ENCODE assay signal across 8 cellular contexts in the genomic region with DNA sequence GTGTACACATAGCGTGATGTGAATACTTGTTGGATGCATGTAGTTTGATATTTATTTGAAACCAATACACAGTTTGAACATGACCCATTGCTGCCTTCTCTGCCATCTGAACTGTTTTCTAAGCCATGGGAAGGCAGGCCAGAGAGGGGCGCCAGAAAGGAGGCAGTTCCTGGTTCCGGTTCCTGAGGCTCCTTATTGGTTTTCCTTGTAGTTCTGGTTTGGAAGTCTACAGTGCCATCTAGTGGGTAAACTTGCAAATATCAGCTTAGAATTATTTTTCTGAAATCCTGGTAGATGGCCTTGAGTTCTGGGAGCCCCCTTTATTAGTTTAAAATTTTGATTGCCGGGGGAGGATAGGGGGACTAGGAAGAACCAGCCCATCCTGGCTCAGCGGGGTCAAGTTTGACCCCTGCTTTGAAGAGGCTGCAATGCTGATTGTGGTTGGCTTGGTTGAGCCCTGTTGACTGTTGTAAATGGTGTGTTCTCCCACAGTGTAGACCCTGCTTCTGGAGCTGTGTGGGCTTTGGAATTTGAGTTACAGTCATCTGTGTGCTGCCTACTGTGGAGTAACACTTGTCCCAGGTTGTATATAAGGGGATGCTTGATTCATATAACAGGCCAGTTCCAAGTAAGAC. TPM values are rescaled to one million over a fixed set of nuclear protein-coding genes. Genes with fewer than 3 reads are reported as not detected.
A peak's percentile ranks its signal among the peaks of the same experiment; 100 is the strongest.
DNase-seq lines count a peak whose midpoint lies in the region; ATAC-seq and TF ChIP-seq lines count a peak whose summit lies in the region.

No MANE protein-coding gene starts in this region.

- H3K4me1 ChIP-seq in HAP-1 (peaks cover 7% of the 10 kb centered on the region), muscle layer of duodenum (ENCODE audit: control insufficient read depth in 1 of 2, insufficient read depth in 2 of 2, low read length in 2 of 2) (peaks cover 0 to 5% of the 10 kb centered on the region in 2 donors), upper lobe of left lung (peaks cover 0 to 7% (median 0%) of the 10 kb centered on the region in 4 donors)

- no peaks in the 10 kb centered on the region for H3K9me3 ChIP-seq in HAP-1
- no peaks in the 10 kb centered on the region for H3K9me3 ChIP-seq in muscle layer of duodenum (ENCODE audit: control insufficient read depth in 1 of 2, low read length in 2 of 2)
- H3K9me3 ChIP-seq in upper lobe of left lung = no peaks in the 10 kb centered on the region

- H3K4me3 ChIP-seq in HAP-1 (no peak overlapping the region), muscle layer of duodenum (ENCODE audit: low read depth in 1 of 2, low read length in 2 of 2) (peak overlapping the region; percentile 28), upper lobe of left lung (no peak overlapping the region)

- WGBS in upper lobe of left lung, 2 donors = 18 to 23% methylated on average over 5 of the region's 5 CpGs

- peak; percentile 58 for ATAC-seq in esophagus mucosa
- ATAC-seq in upper lobe of left lung (ENCODE audit: low FRiP score in 2 of 2) = peak; percentile 77 to 91
- no peak for ATAC-seq in GM21526 (IDR thresholded peaks at IDR 0.05; ENCODE audit: low FRiP score, unreplicated experiment)

- peaks cover under 1% of the 10 kb centered on the region for H3K36me3 ChIP-seq in HAP-1 (replicated peaks)
- H3K36me3 ChIP-seq in muscle layer of duodenum (ENCODE audit: control insufficient read depth in 1 of 2, insufficient read depth in 2 of 2, low read length in 2 of 2) = no peaks in the 10 kb centered on the region
- H3K36me3 ChIP-seq in upper lobe of left lung = no peaks in the 10 kb centered on the region

- no peaks in the 10 kb centered on the region for H3K27me3 ChIP-seq in HAP-1 (ENCODE audit: low read depth)
- no peaks in the 10 kb centered on the region for H3K27me3 ChIP-seq in muscle layer of duodenum (ENCODE audit: low read depth, low read length)
- H3K27me3 ChIP-seq in upper lobe of left lung = no peaks in the 10 kb centered on the region

- no peak for TF ChIP-seq EP300 in upper lobe of left lung (IDR thresholded peaks at IDR 0.05)

- TF ChIP-seq CTCF in upper lobe of left lung (IDR thresholded peaks at IDR 0.05) = peak; percentile 49 to 71 (median 65)

- no peak for TF ChIP-seq POLR2A in upper lobe of left lung (IDR thresholded peaks at IDR 0.05)

- in situ Hi-C loops in HAP-1 (cut with MboI; ENCODE audit: low sequenced_read_pairs) = loop anchor here (5.0 to 25.0 kb wide), 3 partner anchors 71 to 366 kb away; no protein-coding TSS in a partner anchor

- H3K27ac ChIP-seq in muscle layer of duodenum (ENCODE audit: low read length) (no peak overlapping the region), upper lobe of left lung (peak overlapping the region in 1 of 4 donors; percentile 28)

- peak; percentile 90 for DNase-seq in CD1c-positive myeloid dendritic cell (ENCODE audit: extremely low spot score)
- peak; percentile 75 to 87 for DNase-seq in HAP-1 (ENCODE audit: low spot score in 2 of 2)
- peak; percentile 80 for DNase-seq in NCI-H446 treated with DMSO at 0.1 percent for 48 hours (lab: John Stamatoyannopoulos, UW)
- DNase-seq in activated CD4-positive, alpha-beta T cell treated with anti-CD3 and anti-CD28 coated beads, Interleukin-2, amount 50 U/mL, for 24 hours (ENCODE audit: low read depth in 1 of 2, low spot score in 1 of 2) = peak; percentile 21 to 39
- DNase-seq in upper lobe of left lung = peak in 1 of 2 donors; percentile 36

RNA-seq across cellular contexts. Expression of gene GRAMD1B, which starts 48.4 kb away (rescaled TPM):
- 1.4 TPM for total RNA-seq in esophagus mucosa
- 100 to 1,000 TPM in 1 of 6 donors, 10 to 100 TPM in 2, 1 to 10 TPM in 3; 5.8 to 132 (median 10.1) TPM for total RNA-seq in upper lobe of left lung

Comparison
In these comparisons a context has a peak if more than half of its experiments do, and no peak if none do; other contexts are left out.
1. H3K4me3 ChIP-seq: peak in muscle layer of duodenum (2 of 2); none in HAP-1 (single experiment) and upper lobe of left lung (0 of 4).